23 cellular contexts compared by ENCODE assay signal in the genomic region with DNA sequence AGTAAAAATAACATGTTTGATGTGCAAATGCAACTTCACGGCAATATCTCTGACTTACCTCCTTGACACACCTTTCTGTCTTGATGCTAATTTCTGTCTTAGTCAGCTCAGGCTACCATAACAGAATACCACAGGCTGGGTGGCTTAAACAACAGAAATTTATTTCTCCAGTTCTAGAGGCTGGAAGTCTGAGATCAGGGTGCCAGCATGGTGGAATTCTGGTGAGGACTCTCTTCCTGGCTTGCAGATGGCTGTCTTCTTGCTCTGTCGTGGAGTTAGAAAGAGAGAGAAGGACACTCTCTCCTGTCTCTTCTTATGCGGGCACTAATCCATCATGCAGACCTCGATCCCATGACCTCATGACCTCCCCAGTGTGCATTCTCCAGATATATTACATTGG.
"Had no signal": no experiment of that assay in that cellular context is flagged by ENCODE, and none has a peak within 500 bp of the region (broad histone marks: within the 10 kb centered on the region; RNA-seq: fewer than 3 reads in every experiment).

No MANE protein-coding gene starts in this region.

- H3K27me3 ChIP-seq: stomach, suprapubic skin, testis, thyroid gland, tibial artery, tibial nerve, transverse colon, upper lobe of left lung, upper lobe of right lung, uterus, vagina had no signal

- H3K36me3 ChIP-seq: stomach, suprapubic skin, thoracic aorta, thyroid gland, tibial artery, tibial nerve, transverse colon, upper lobe of left lung, upper lobe of right lung, uterus, vagina had no signal

- H3K27ac ChIP-seq: stomach, suprapubic skin, testis, thoracic aorta, thyroid gland, tibial artery, tibial nerve, transverse colon, upper lobe of left lung, upper lobe of right lung, uterus, vagina had no signal

- H3K9me3 ChIP-seq: stomach, suprapubic skin, testis, thoracic aorta, thyroid gland, tibial artery, tibial nerve, transverse colon, upper lobe of left lung, upper lobe of right lung, uterus, vagina had no signal

- DNase-seq: stimulated activated CD4-positive, alpha-beta T cell treated with anti-CD3 and anti-CD28 coated beads, Interleukin-2, amount 100 ng/mL, for 48 hours; stimulated activated CD4-positive, alpha-beta T cell treated with anti-CD3 and anti-CD28 coated beads, Interleukin-4, amount 100 ng/mL, for 1 hour; stimulated activated CD4-positive, alpha-beta T cell treated with anti-CD3 and anti-CD28 coated beads, Interleukin-4, amount 100 ng/mL, for 24 hours; stimulated activated CD4-positive, alpha-beta T cell treated with anti-CD3 and anti-CD28 coated beads, Interleukin-4, amount 100 ng/mL, for 4 hours; stimulated activated CD8-positive, alpha-beta memory T cell treated with anti-CD3 and anti-CD28 coated beads, Interleukin-4, amount 100 ng/mL, for 48 hours; stimulated activated naive B cell treated with anti-CD40 and anti-IgM and Interleukin-4, amounts not matched to agents 10 μg/mL and 1 μg/mL and 100 μg/mL, for 72 hours; stimulated activated naive CD4-positive, alpha-beta T cell; stimulated activated naive CD4-positive, alpha-beta T cell treated with Interleukin-2 at 50 U/mL for 16 hours; stimulated activated naive CD8-positive, alpha-beta T cell treated with anti-CD3 and anti-CD28 coated beads, Interleukin-15, amount 100 ng/mL, for 72 hours; stimulated activated naive CD8-positive, alpha-beta T cell treated with anti-CD3 and anti-CD28 coated beads, Interleukin-15, Interleukin-2, amounts not matched to agents 100 U/mL and 50 U/mL, for 24 hours; stomach; substantia nigra; testis; thyroid gland; tibial artery; transverse colon; upper lobe of left lung; upper lobe of right lung; uterus had no signal

- H3K4me1 ChIP-seq: testis, thyroid gland, upper lobe of left lung, uterus had no signal

- H3K4me3 ChIP-seq: stomach, suprapubic skin, testis, thoracic aorta, thyroid gland, tibial artery, tibial nerve, transverse colon, upper lobe of left lung, upper lobe of right lung, uterus, vagina had no signal
